In genomic region chr1:228162286-228163003, GRCh38 we compare ENCODE assay signal across 13 cellular contexts. TPM values are rescaled to one million over a fixed set of nuclear protein-coding genes. Genes with fewer than 3 reads are reported as not detected.
A peak's percentile ranks its signal among the peaks of the same experiment; 100 is the strongest.
DNase-seq lines count a peak whose midpoint lies in the region; ATAC-seq, FAIRE-seq and TF ChIP-seq lines count a peak whose summit lies in the region.
"Had no signal": no experiment of that assay in that cellular context is flagged by ENCODE, and none has a peak within 500 bp of the region (broad histone marks: within the 10 kb centered on the region; RNA-seq: fewer than 3 reads in every experiment).

No MANE protein-coding gene starts in this region.

- no peak for FAIRE-seq in GM19239 (lab: Jason Lieb, UNC)
- FAIRE-seq: GM18507 had no signal

- peak; percentile 48 for DNase-seq in BE2C
- peak; percentile 43 to 65 for DNase-seq in NCI-H524 (lab: John Stamatoyannopoulos, UW)
- DNase-seq in endothelial cell (ENCODE audit: low spot score) = no peak
- DNase-seq in naive thymus-derived CD8-positive, alpha-beta T cell = peak in 1 of 10 donors; percentile 67
- DNase-seq in GM19239 (ENCODE audit: insufficient read length, low spot score) = no peak
- no peak for DNase-seq in CD14-positive monocyte (ENCODE audit: low spot score)
- DNase-seq: activated CD4-positive, alpha-beta T cell treated with anti-CD3 and anti-CD28 coated beads, Interleukin-2, amount 50 U/mL, for 1 hour; COR-L47; stimulated activated CD4-positive, alpha-beta T cell treated with anti-CD3 and anti-CD28 coated beads, Interleukin-4, amount 100 ng/mL, for 24 hours had no signal

- H3K36me3 ChIP-seq in BE2C = no peaks in the 10 kb centered on the region
- H3K36me3 ChIP-seq: Peyer's patch had no signal

- intact Hi-C loops in CD14-positive monocyte (cut with micrococcal nuclease) = no loop called here

- no peaks in the 10 kb centered on the region for H3K9me3 Mint-ChIP-seq in endothelial cell (ENCODE audit: unreplicated experiment)
- H3K9me3 Mint-ChIP-seq in naive thymus-derived CD8-positive, alpha-beta T cell = no peaks in the 10 kb centered on the region
- no peaks in the 10 kb centered on the region for H3K9me3 Mint-ChIP-seq in CD14-positive monocyte

- no peak for ATAC-seq in naive thymus-derived CD8-positive, alpha-beta T cell
- ATAC-seq in GM19324 (IDR thresholded peaks at IDR 0.05; ENCODE audit: low FRiP score, unreplicated experiment) (no peak), GM21723 (IDR thresholded peaks at IDR 0.05; ENCODE audit: unreplicated experiment) (no peak)

- no peaks in the 10 kb centered on the region for H3K9me3 ChIP-seq in BE2C
- H3K9me3 ChIP-seq: Peyer's patch had no signal

- no peaks in the 10 kb centered on the region for H3K27me3 ChIP-seq in BE2C
- H3K27me3 ChIP-seq: Peyer's patch had no signal

- H3K4me1 ChIP-seq in BE2C = peaks cover 8% of the 10 kb centered on the region; the same call in 1 of the 2 replicates

- POLR2A ChIA-PET in naive thymus-derived CD8-positive, alpha-beta T cell (lab: Charles Lee) = interaction anchor here (0.5 to 8.4 kb wide), 5 partner anchors 10 to 1445 kb away, joined by 3 to 128 read pairs (median 3); partner anchors contain the start of genes GUK1 and TRIM11

- H3K4me3 Mint-ChIP-seq in endothelial cell (ENCODE audit: unreplicated experiment) (no peak overlapping the region), CD14-positive monocyte (peak overlapping the region in 1 of 2 donors; percentile 48)
- peak overlapping the region in 7 of 10 donors; percentile 33 to 78 (median 62) for H3K4me3 Mint-ChIP-seq in naive thymus-derived CD8-positive, alpha-beta T cell

- H3K4me3 ChIP-seq in BE2C (ENCODE audit: low read depth, low read length) = no peak overlapping the region
- H3K4me3 ChIP-seq: Peyer's patch had no signal

- TF ChIP-seq CTCF in BE2C (IDR thresholded peaks at IDR 0.05; ENCODE audit: low read depth, low read length) (peak; percentile 5; the same call in 1 of the 2 replicates), endothelial cell (IDR thresholded peaks at IDR 0.05; ENCODE audit: unreplicated experiment) (no peak), CD14-positive monocyte (IDR thresholded peaks at IDR 0.05) (no peak)

- peaks cover 10% of the 10 kb centered on the region for H3K27me3 Mint-ChIP-seq in endothelial cell (ENCODE audit: unreplicated experiment)
- no peaks in the 10 kb centered on the region for H3K27me3 Mint-ChIP-seq in naive thymus-derived CD8-positive, alpha-beta T cell
- H3K27me3 Mint-ChIP-seq in CD14-positive monocyte (ENCODE audit: low read depth in 3 of 3) = peaks cover 2 to 28% (median 14%) of the 10 kb centered on the region in 3 donors

- peak overlapping the region; percentile 86 for H3K27ac Mint-ChIP-seq in endothelial cell (ENCODE audit: unreplicated experiment)
- peak overlapping the region; percentile 74 to 98 (median 87) for H3K27ac Mint-ChIP-seq in naive thymus-derived CD8-positive, alpha-beta T cell
- no peak overlapping the region for H3K27ac Mint-ChIP-seq in CD14-positive monocyte

- H3K4me1 Mint-ChIP-seq in endothelial cell (ENCODE audit: unreplicated experiment) = peaks cover 34% of the 10 kb centered on the region
- peaks cover 22 to 52% (median 43%) of the 10 kb centered on the region in 4 donors for H3K4me1 Mint-ChIP-seq in naive thymus-derived CD8-positive, alpha-beta T cell
- H3K4me1 Mint-ChIP-seq in CD14-positive monocyte = peaks cover 31% of the 10 kb centered on the region

- peaks cover 8% of the 10 kb centered on the region for H3K36me3 Mint-ChIP-seq in endothelial cell (ENCODE audit: low read depth, unreplicated experiment)
- no peaks in the 10 kb centered on the region for H3K36me3 Mint-ChIP-seq in naive thymus-derived CD8-positive, alpha-beta T cell
- no peaks in the 10 kb centered on the region for H3K36me3 Mint-ChIP-seq in CD14-positive monocyte

RNA-seq across cellular contexts. Expression of gene IBA57, which starts 3.2 kb away (rescaled TPM):
- polyA plus RNA-seq in BE2C (2012; ENCODE audit: insufficient read depth, insufficient read length, low read depth) = 18.2 TPM
- 11.5 TPM for total RNA-seq in endothelial cell (ENCODE audit: unreplicated experiment)
- total RNA-seq in naive thymus-derived CD8-positive, alpha-beta T cell = 10 to 100 TPM; 11.0 to 12.3 TPM
- 1 to 10 TPM; 3.3 to 4.2 (median 3.4) TPM for polyA plus RNA-seq in naive thymus-derived CD8-positive, alpha-beta T cell
- polyA plus RNA-seq in CD14-positive monocyte = 1 to 10 TPM; 1.6 to 2.1 TPM

RNA-seq across cellular contexts. Expression of gene GJC2, which starts 12.7 kb away (rescaled TPM):
- polyA plus RNA-seq in BE2C (2012; ENCODE audit: insufficient read depth, insufficient read length, low read depth) = 3.7 TPM
- 13.0 TPM for total RNA-seq in endothelial cell (ENCODE audit: unreplicated experiment)
- 1 to 10 TPM; 2.6 to 2.8 TPM for total RNA-seq in naive thymus-derived CD8-positive, alpha-beta T cell
- under 1 TPM in 2 of 3 donors, not detected in 1; 0.16 to 0.22 TPM for polyA plus RNA-seq in naive thymus-derived CD8-positive, alpha-beta T cell
- not detected for polyA plus RNA-seq in CD14-positive monocyte

RNA-seq across cellular contexts. Expression of gene GUK1, which starts 22.4 kb away (rescaled TPM):
- polyA plus RNA-seq in BE2C (2012; ENCODE audit: insufficient read depth, insufficient read length, low read depth) = 1,564 TPM
- 280 TPM for total RNA-seq in endothelial cell (ENCODE audit: unreplicated experiment)
- total RNA-seq in naive thymus-derived CD8-positive, alpha-beta T cell = 100 to 1,000 TPM; 189 to 202 TPM
- polyA plus RNA-seq in naive thymus-derived CD8-positive, alpha-beta T cell = 100 to 1,000 TPM; 369 to 466 (median 374) TPM
- 100 to 1,000 TPM; 262 to 316 TPM for polyA plus RNA-seq in CD14-positive monocyte

RNA-seq across cellular contexts. Expression of gene OBSCN, which starts 45.4 kb away (rescaled TPM):
- polyA plus RNA-seq in BE2C (2012; ENCODE audit: insufficient read depth, insufficient read length, low read depth) = 8.8 TPM
- 16.9 TPM for total RNA-seq in endothelial cell (ENCODE audit: unreplicated experiment)
- 100 to 1,000 TPM in 1 of 2 experiments, 10 to 100 TPM in 1; 99.3 to 102 TPM for total RNA-seq in naive thymus-derived CD8-positive, alpha-beta T cell
- 1 to 10 TPM in 2 of 3 donors, under 1 TPM in 1; 0.56 to 4.9 (median 2.4) TPM for polyA plus RNA-seq in naive thymus-derived CD8-positive, alpha-beta T cell
- polyA plus RNA-seq in CD14-positive monocyte = under 1 TPM; 0.57 to 0.76 TPM

RNA-seq across cellular contexts. Expression of gene MRPL55, which starts 53.3 kb away (rescaled TPM):
- 502 TPM for polyA plus RNA-seq in BE2C (2012; ENCODE audit: insufficient read depth, insufficient read length, low read depth)
- 47.5 TPM for total RNA-seq in endothelial cell (ENCODE audit: unreplicated experiment)
- total RNA-seq in naive thymus-derived CD8-positive, alpha-beta T cell = 10 to 100 TPM; 61.9 to 64.8 TPM
- polyA plus RNA-seq in naive thymus-derived CD8-positive, alpha-beta T cell = 100 to 1,000 TPM in 2 of 3 donors, 10 to 100 TPM in 1; 96.9 to 130 (median 103) TPM
- 100 to 1,000 TPM in 1 of 2 donors, 10 to 100 TPM in 1; 99.8 to 104 TPM for polyA plus RNA-seq in CD14-positive monocyte

Comparison
In these comparisons a context has a peak if more than half of its experiments do, and no peak if none do; other contexts are left out.
1. DNase-seq: peak in BE2C (single experiment) and NCI-H524 (2 of 2); none in endothelial cell (single experiment), GM19239 (single experiment) and CD14-positive monocyte (single experiment).
2. H3K27ac Mint-ChIP-seq: peak in endothelial cell (single experiment) and naive thymus-derived CD8-positive, alpha-beta T cell (10 of 10); none in CD14-positive monocyte (0 of 7).